8 cellular contexts compared by ENCODE assay signal in the genomic region with DNA sequence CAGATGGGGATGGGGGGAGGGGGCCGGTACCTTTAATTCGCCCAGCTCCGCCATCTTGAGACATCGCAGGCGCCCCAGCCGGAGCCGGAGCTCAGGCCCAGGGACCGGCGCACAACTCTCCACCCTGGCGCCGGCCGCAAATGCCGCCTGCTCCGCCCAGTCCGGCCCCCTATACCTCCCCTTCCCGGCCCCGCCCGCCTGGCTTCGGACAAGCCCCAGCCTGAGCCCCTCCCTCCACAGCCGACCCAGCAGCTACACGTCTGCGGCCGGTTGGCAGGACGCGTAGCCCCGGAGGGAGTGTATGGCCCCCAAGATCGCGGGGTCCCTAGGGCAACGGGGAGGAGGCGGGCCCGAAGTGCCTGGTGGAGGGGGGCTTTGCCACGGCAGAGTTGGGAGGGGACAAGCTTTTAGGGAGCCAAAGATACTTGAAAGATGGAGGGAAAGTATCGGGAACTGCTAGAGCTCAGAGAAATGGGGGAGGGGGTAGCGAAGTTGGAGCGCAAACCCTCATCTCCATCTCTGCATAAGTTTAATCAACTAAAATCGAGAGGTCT. TPM values are rescaled to one million over a fixed set of nuclear protein-coding genes. Genes with fewer than 3 reads are reported as not detected.
DNase-seq lines count a peak whose midpoint lies in the region; ATAC-seq lines count a peak whose summit lies in the region.

Gene PIAS3, minus strand, starts transcription at position 145 of the 554 bp plus-strand sequence. Its CDS starts 91 bp downstream, at position 54.

- ATAC-seq in GM19043 (IDR thresholded peaks at IDR 0.05; ENCODE audit: low read depth, unreplicated experiment) = peak; percentile 81
- ATAC-seq in HG03354 (IDR thresholded peaks at IDR 0.05; ENCODE audit: poor library complexity, severe bottlenecking, unreplicated experiment) = peak; percentile 84

- DNase-seq in AG20443 (ENCODE audit: low spot score) = peak; percentile 98
- DNase-seq in NCI-H446 treated with DMSO at 0.1 percent for 48 hours (lab: John Stamatoyannopoulos, UW) = peak; percentile 89
- DNase-seq in activated CD4-positive, alpha-beta T cell treated with anti-CD3 and anti-CD28 coated beads for 24 hours (ENCODE audit: low read depth in 2 of 2) = peak; percentile 72 to 85
- peak; percentile 94 for DNase-seq in cerebellum (ENCODE audit: low spot score)
- peak; percentile 81 for DNase-seq in kidney glomerular epithelial cell (lab: John Stamatoyannopoulos, UW)
- DNase-seq in stimulated activated CD4-positive, alpha-beta T cell treated with anti-CD3 and anti-CD28 coated beads, Interleukin-15, amount 100 ng/mL, for 48 hours (ENCODE audit: low read depth in 2 of 2) = peak; percentile 78 to 86

RNA-seq across cellular contexts. Expression of gene PIAS3, which starts in this region (rescaled TPM):
- total RNA-seq in cerebellum = 11.1 TPM

Comparison
In these comparisons a context has a peak if more than half of its experiments do, and no peak if none do; other contexts are left out.
1. Peak in every context shown above with its lines: DNase-seq and ATAC-seq.